ENCODE assay signal across 8 cellular contexts in genomic region chr15:97960364-97961066, GRCh38. TPM values are rescaled to one million over a fixed set of nuclear protein-coding genes. Genes with fewer than 3 reads are reported as not detected.
DNase-seq lines count a peak whose midpoint lies in the region; ATAC-seq and TF ChIP-seq lines count a peak whose summit lies in the region.

ARRDC4 (plus strand) TSS chr15:97960703; CDS start chr15:97960862, 159 bp downstream.

- no peaks in the 10 kb centered on the region for H3K9me3 Mint-ChIP-seq in activated CD8-positive, alpha-beta T cell treated with anti-CD3 and anti-CD28 coated beads for 36 hours

- H3K9ac ChIP-seq in duodenal mucosa (ENCODE audit: low read depth in 1 of 2, low read length in 2 of 2) (peak within 1 kb of the TSS; percentile 56 to 61), liver (ENCODE audit: low read depth in 1 of 2, low read length in 2 of 2) (peak within 1 kb of the TSS; percentile 82)

- DNase-seq in AG04450 (ENCODE audit: low read depth, low spot score), result peak; percentile 100
- peak; percentile 35 for DNase-seq in GM19238 (ENCODE audit: insufficient read length, low spot score)
- peak; percentile 98 for DNase-seq in NCI-H526 treated with DMSO at 0.1 percent for 48 hours (lab: John Stamatoyannopoulos, UW)
- peak; percentile 99 for DNase-seq in activated CD8-positive, alpha-beta T cell treated with anti-CD3 and anti-CD28 coated beads for 36 hours
- peak; percentile 98 for DNase-seq in stimulated activated CD4-positive, alpha-beta T cell treated with anti-CD3 and anti-CD28 coated beads, Interleukin-2, amount 100 ng/mL, for 4 hours (ENCODE audit: low read depth)

- peak within 1 kb of the TSS; percentile 69 for H3K4me3 Mint-ChIP-seq in activated CD8-positive, alpha-beta T cell treated with anti-CD3 and anti-CD28 coated beads for 36 hours

- peaks cover 12% of the 10 kb centered on the region for H3K4me1 Mint-ChIP-seq in activated CD8-positive, alpha-beta T cell treated with anti-CD3 and anti-CD28 coated beads for 36 hours (ENCODE audit: low read depth)

- TF ChIP-seq CTCF in AG04450 (IDR thresholded peaks at IDR 0.05; ENCODE audit: low read depth, low read length) (no peak), liver (IDR thresholded peaks at IDR 0.05; ENCODE audit: low read depth, low read length, missing input control) (no peak)
- TF ChIP-seq CTCF in activated CD8-positive, alpha-beta T cell treated with anti-CD3 and anti-CD28 coated beads for 36 hours (IDR thresholded peaks at IDR 0.05), result no peak

- H3K27me3 ChIP-seq in AG04450 (ENCODE audit: control insufficient read depth, insufficient read depth, low read length) (no peaks in the 10 kb centered on the region), duodenal mucosa (ENCODE audit: control insufficient read depth in 1 of 2, insufficient read depth in 2 of 2, low read length in 2 of 2) (no peaks in the 10 kb centered on the region), liver (ENCODE audit: control insufficient read depth in 4 of 4, insufficient read depth in 4 of 4, low read length in 3 of 4) (no peaks in the 10 kb centered on the region)

- CTCF ChIA-PET in AG04450 (lab: Charles Lee), result no interaction called here
- CTCF ChIA-PET in activated CD8-positive, alpha-beta T cell treated with anti-CD3 and anti-CD28 coated beads for 36 hours (lab: Charles Lee), result no interaction called here

- ATAC-seq in HG03469 (IDR thresholded peaks at IDR 0.05; ENCODE audit: unreplicated experiment), result peak; percentile 91
- peak; percentile 98 for ATAC-seq in activated CD8-positive, alpha-beta T cell treated with anti-CD3 and anti-CD28 coated beads for 36 hours

- no peaks in the 10 kb centered on the region for H3K27me3 Mint-ChIP-seq in activated CD8-positive, alpha-beta T cell treated with anti-CD3 and anti-CD28 coated beads for 36 hours

- H3K4me3 ChIP-seq in AG04450 (ENCODE audit: low read depth, low read length) (peak within 1 kb of the TSS; percentile 67), duodenal mucosa (ENCODE audit: low read depth in 1 of 2, low read length in 2 of 2) (peak within 1 kb of the TSS; percentile 87 to 89), liver (ENCODE audit: low read depth in 1 of 3, low read length in 3 of 3) (peak within 1 kb of the TSS; percentile 72 to 94 (median 86))

- no peaks in the 10 kb centered on the region; the same call in 1 of the 2 replicates for H3K9me3 ChIP-seq in AG04450 (ENCODE audit: control insufficient read depth, insufficient read depth, low read length)
- H3K9me3 ChIP-seq in duodenal mucosa (ENCODE audit: control insufficient read depth in 1 of 2, low read length in 2 of 2), result no peaks in the 10 kb centered on the region
- no peaks in the 10 kb centered on the region for H3K9me3 ChIP-seq in liver (ENCODE audit: control insufficient read depth in 4 of 4, low read length in 3 of 4)

- no peaks in the 10 kb centered on the region for H3K36me3 Mint-ChIP-seq in activated CD8-positive, alpha-beta T cell treated with anti-CD3 and anti-CD28 coated beads for 36 hours (ENCODE audit: low read depth)

- H3K27ac ChIP-seq in AG04450 (ENCODE audit: low read depth, low read length) (no peak within 1 kb of the TSS), duodenal mucosa (ENCODE audit: low read depth, low read length) (peak within 1 kb of the TSS; percentile 80), liver (ENCODE audit: low read depth in 1 of 2, low read length in 2 of 2) (peak within 1 kb of the TSS; percentile 90 to 96)

- POLR2A ChIA-PET in AG04450 (lab: Yijun Ruan, JAX), result no interaction called here
- POLR2A ChIA-PET in activated CD8-positive, alpha-beta T cell treated with anti-CD3 and anti-CD28 coated beads for 36 hours (lab: Charles Lee), result no interaction called here

- intact Hi-C loops in activated CD8-positive, alpha-beta T cell treated with anti-CD3 and anti-CD28 coated beads for 36 hours (cut with micrococcal nuclease), result no loop called here

- peaks cover 32 to 43% of the 10 kb centered on the region in 2 donors for H3K4me1 ChIP-seq in duodenal mucosa (ENCODE audit: control insufficient read depth in 1 of 2, insufficient read depth in 2 of 2, low read length in 2 of 2)
- H3K4me1 ChIP-seq in liver (ENCODE audit: control insufficient read depth in 4 of 4, insufficient read depth in 4 of 4, low read length in 3 of 4), result peaks cover 7 to 34% (median 14%) of the 10 kb centered on the region in 4 donors

- WGBS in liver, result 1% methylated on average over 69 of the region's 69 CpGs

- peak in 1 of 2 donors; percentile 2 for TF ChIP-seq RAD21 in liver (IDR thresholded peaks at IDR 0.05)

- H3K27ac Mint-ChIP-seq in activated CD8-positive, alpha-beta T cell treated with anti-CD3 and anti-CD28 coated beads for 36 hours, result peak within 1 kb of the TSS; percentile 40

- H3K36me3 ChIP-seq in duodenal mucosa (ENCODE audit: control insufficient read depth in 1 of 2, insufficient read depth in 2 of 2, low read length in 2 of 2) (no peaks in the 10 kb centered on the region), liver (ENCODE audit: control insufficient read depth in 4 of 4, insufficient read depth in 3 of 4, low read depth in 1 of 4, low read length in 3 of 4) (peaks cover 0 to 6% (median under 1%) of the 10 kb centered on the region in 4 donors)

TF ChIP-seq in liver, 16 proteins besides CTCF, POLR2A, EP300 and RAD21:
- no peak for TF ChIP-seq HNF4G (IDR thresholded peaks at IDR 0.05)
- TF ChIP-seq GABPA (IDR thresholded peaks at IDR 0.05 in 1 of 2, conservative IDR thresholded peaks at IDR 0.05 in 1 of 2), result peak in 1 of 2 donors; percentile 66
- peak; percentile 89 for TF ChIP-seq MAX (IDR thresholded peaks at IDR 0.05)
- TF ChIP-seq TAF1 (conservative IDR thresholded peaks at IDR 0.05), result no peak
- TF ChIP-seq ZBTB33 (IDR thresholded peaks at IDR 0.05), result peak; percentile 74
- TF ChIP-seq SP1 (IDR thresholded peaks at IDR 0.05), result peak; percentile 100
- TF ChIP-seq HNF4A (conservative IDR thresholded peaks at IDR 0.05), result peak; percentile 19 to 59
- peak; percentile 61 for TF ChIP-seq ATF3 (IDR thresholded peaks at IDR 0.05)
- peak; percentile 51 for TF ChIP-seq REST (IDR thresholded peaks at IDR 0.05)
- peak; percentile 100 for TF ChIP-seq EGR1 (IDR thresholded peaks at IDR 0.05; ENCODE audit: low read depth in 2 of 2)
- peak; percentile 86 to 91 for TF ChIP-seq RXRA (IDR thresholded peaks at IDR 0.05)
- TF ChIP-seq YY1 (IDR thresholded peaks at IDR 0.05), result peak; percentile 96
- TF ChIP-seq FOXA2 (IDR thresholded peaks at IDR 0.05), result peak; percentile 63
- TF ChIP-seq NR2F2 (IDR thresholded peaks at IDR 0.05), result no peak
- TF ChIP-seq JUND (IDR thresholded peaks at IDR 0.05), result peak; percentile 88 to 91
- TF ChIP-seq FOXA1 (IDR thresholded peaks at IDR 0.05), result peak; percentile 31

RNA-seq across cellular contexts. Expression of gene ARRDC4, which starts in this region (rescaled TPM):
- 7.5 and 9.2 TPM in 2 replicates for polyA plus RNA-seq in AG04450 (2011; rRNA removed)
- polyA minus RNA-seq in AG04450 (2011; rRNA and poly(A)+ RNA removed), result 4.8 and 5.2 TPM in 2 replicates
- total RNA-seq in activated CD8-positive, alpha-beta T cell treated with anti-CD3 and anti-CD28 coated beads for 36 hours, result under 1 TPM; 0.90 to 0.94 TPM
- 10 to 100 TPM in 1 of 2 donors, 1 to 10 TPM in 1; 3.4 to 13.4 TPM for total RNA-seq in liver
- polyA plus RNA-seq in liver, result 1 to 10 TPM; 2.5 to 4.5 TPM

Comparison
In these comparisons a context has a peak if more than half of its experiments do, and no peak if none do; other contexts are left out.
1. Peak in DNase-seq and ATAC-seq in activated CD8-positive, alpha-beta T cell treated with anti-CD3 and anti-CD28 coated beads for 36 hours; RNA of the gene not detected or under 1 TPM.
2. DNase-seq: peak in every context shown above with its lines; median percentile 100 in AG04450; 99 in activated CD8-positive, alpha-beta T cell treated with anti-CD3 and anti-CD28 coated beads for 36 hours; 98 in NCI-H526 treated with DMSO at 0.1 percent for 48 hours; 98 in stimulated activated CD4-positive, alpha-beta T cell treated with anti-CD3 and anti-CD28 coated beads, Interleukin-2, amount 100 ng/mL, for 4 hours; 35 in GM19238.